14 cellular contexts compared by ENCODE assay signal in genomic region chr4:7135389-7135746, GRCh38. TPM values are rescaled to one million over a fixed set of nuclear protein-coding genes. Genes with fewer than 3 reads are reported as not detected.
A peak's percentile ranks its signal among the peaks of the same experiment; 100 is the strongest.
DNase-seq lines count a peak whose midpoint lies in the region; ATAC-seq and TF ChIP-seq lines count a peak whose summit lies in the region.
"Had no signal": no experiment of that assay in that cellular context is flagged by ENCODE, and none has a peak within 500 bp of the region (broad histone marks: within the 10 kb centered on the region; RNA-seq: fewer than 3 reads in every experiment).

No MANE protein-coding gene starts in this region.

- no peaks in the 10 kb centered on the region for H3K27me3 Mint-ChIP-seq in activated CD8-positive, alpha-beta memory T cell treated with anti-CD3 and anti-CD28 coated beads, Interleukin-2, amount 10 ng/mL, durations not matched to agents 7 days and 5 days
- H3K27me3 Mint-ChIP-seq in WTC11 (ENCODE audit: low read depth) = peaks cover 3% of the 10 kb centered on the region; the same call in 1 of the 2 replicates

- peaks cover 2% of the 10 kb centered on the region for H3K9me3 Mint-ChIP-seq in activated CD8-positive, alpha-beta memory T cell treated with anti-CD3 and anti-CD28 coated beads, Interleukin-2, amount 10 ng/mL, durations not matched to agents 7 days and 5 days (ENCODE audit: low read depth)
- peaks cover 13% of the 10 kb centered on the region for H3K9me3 Mint-ChIP-seq in WTC11

- CTCF ChIA-PET in RWPE1 (lab: Yijun Ruan, JAX) = no interaction called here
- CTCF ChIA-PET in activated CD8-positive, alpha-beta memory T cell treated with anti-CD3 and anti-CD28 coated beads, Interleukin-2, amount 10 ng/mL, durations not matched to agents 7 days and 5 days (lab: Charles Lee) = no interaction called here
- CTCF ChIA-PET in WTC11 (lab: Charles Lee) = interaction anchor here (1.2 to 1.4 kb wide), 5 partner anchors 16 to 64 kb away, joined by 3 to 5 read pairs (median 4); no protein-coding TSS in a partner anchor

- no peak overlapping the region for H3K4me3 ChIP-seq in fibroblast of the aortic adventitia (ENCODE audit: low read depth, low read length)
- H3K4me3 ChIP-seq: sigmoid colon had no signal

- H3K27ac ChIP-seq in RWPE1 = peak overlapping the region; percentile 89
- H3K27ac ChIP-seq: KMS-11 had no signal

- no peak for ATAC-seq in activated CD8-positive, alpha-beta memory T cell treated with anti-CD3 and anti-CD28 coated beads, Interleukin-2, amount 10 ng/mL, durations not matched to agents 7 days and 5 days
- no peak for ATAC-seq in WTC11

- POLR2A ChIA-PET in RWPE1 (lab: Yijun Ruan, JAX; ENCODE audit: low non-redundant PET) = no interaction called here
- POLR2A ChIA-PET in WTC11 (lab: Charles Lee) = no interaction called here

- peak; percentile 15 for DNase-seq in NCI-H1092 treated with DMSO at 0.1 percent for 48 hours (lab: John Stamatoyannopoulos, UW)
- no peak for DNase-seq in NCI-H1092 (lab: John Stamatoyannopoulos, UW)
- DNase-seq in RWPE1 (ENCODE audit: low spot score) = no peak
- DNase-seq in fibroblast of the aortic adventitia (ENCODE audit: low read depth) = peak; percentile 35
- peak; percentile 83 for DNase-seq in smooth muscle cell of the brain vasculature (ENCODE audit: low read depth, low spot score)
- no peak for DNase-seq in activated CD8-positive, alpha-beta memory T cell treated with anti-CD3 and anti-CD28 coated beads, Interleukin-2, amount 10 ng/mL, durations not matched to agents 7 days and 5 days
- DNase-seq in retina = no peak
- DNase-seq in WTC11 (ENCODE audit: low spot score) = no peak
- DNase-seq: Caco-2; naive thymus-derived CD8-positive, alpha-beta T cell; NCI-H2081 had no signal

- no peak overlapping the region for H3K4me3 Mint-ChIP-seq in activated CD8-positive, alpha-beta memory T cell treated with anti-CD3 and anti-CD28 coated beads, Interleukin-2, amount 10 ng/mL, durations not matched to agents 7 days and 5 days
- no peak overlapping the region for H3K4me3 Mint-ChIP-seq in WTC11
- H3K4me3 Mint-ChIP-seq: activated naive CD8-positive, alpha-beta T cell; naive thymus-derived CD8-positive, alpha-beta T cell had no signal

- H3K4me1 Mint-ChIP-seq in activated CD8-positive, alpha-beta memory T cell treated with anti-CD3 and anti-CD28 coated beads, Interleukin-2, amount 10 ng/mL, durations not matched to agents 7 days and 5 days = no peaks in the 10 kb centered on the region
- H3K4me1 Mint-ChIP-seq in WTC11 = peaks cover 22% of the 10 kb centered on the region

- TF ChIP-seq CTCF in RWPE1 (conservative IDR thresholded peaks at IDR 0.05; ENCODE audit: low read depth) = no peak
- TF ChIP-seq CTCF in fibroblast of the aortic adventitia (IDR thresholded peaks at IDR 0.05; ENCODE audit: insufficient read depth, low read length) = no peak
- TF ChIP-seq CTCF in WTC11 (IDR thresholded peaks at IDR 0.05) = no peak

- no peaks in the 10 kb centered on the region for H3K36me3 Mint-ChIP-seq in activated CD8-positive, alpha-beta memory T cell treated with anti-CD3 and anti-CD28 coated beads, Interleukin-2, amount 10 ng/mL, durations not matched to agents 7 days and 5 days
- no peaks in the 10 kb centered on the region; the same call in 1 of the 2 replicates for H3K36me3 Mint-ChIP-seq in WTC11
- H3K36me3 Mint-ChIP-seq: activated naive CD8-positive, alpha-beta T cell; naive thymus-derived CD8-positive, alpha-beta T cell had no signal

- no peak overlapping the region for H3K27ac Mint-ChIP-seq in activated CD8-positive, alpha-beta memory T cell treated with anti-CD3 and anti-CD28 coated beads, Interleukin-2, amount 10 ng/mL, durations not matched to agents 7 days and 5 days
- H3K27ac Mint-ChIP-seq in WTC11 = no peak overlapping the region
- H3K27ac Mint-ChIP-seq: activated naive CD8-positive, alpha-beta T cell had no signal

TF ChIP-seq in WTC11, 78 proteins besides CTCF, POLR2A, EP300 and RAD21:
- TF ChIP-seq PRRX2 (CRISPR knock-in tag; IDR thresholded peaks at IDR 0.05) = no peak
- TF ChIP-seq FOXP1 (CRISPR knock-in tag; IDR thresholded peaks at IDR 0.05; ENCODE audit: borderline replicate concordance) = no peak
- no peak for TF ChIP-seq MYBL2 (CRISPR knock-in tag; IDR thresholded peaks at IDR 0.05)
- TF ChIP-seq E2F1 (CRISPR knock-in tag; IDR thresholded peaks at IDR 0.05) = no peak
- no peak for TF ChIP-seq IRF2 (CRISPR knock-in tag; IDR thresholded peaks at IDR 0.05; ENCODE audit: borderline replicate concordance, low read depth)
- TF ChIP-seq, protein P1, sequence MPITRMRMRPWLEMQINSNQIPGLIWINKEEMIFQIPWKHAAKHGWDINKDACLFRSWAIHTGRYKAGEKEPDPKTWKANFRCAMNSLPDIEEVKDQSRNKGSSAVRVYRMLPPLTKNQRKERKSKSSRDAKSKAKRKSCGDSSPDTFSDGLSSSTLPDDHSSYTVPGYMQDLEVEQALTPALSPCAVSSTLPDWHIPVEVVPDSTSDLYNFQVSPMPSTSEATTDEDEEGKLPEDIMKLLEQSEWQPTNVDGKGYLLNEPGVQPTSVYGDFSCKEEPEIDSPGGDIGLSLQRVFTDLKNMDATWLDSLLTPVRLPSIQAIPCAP (CRISPR knock-in tag; IDR thresholded peaks at IDR 0.05) = no peak
- TF ChIP-seq ELF4 (CRISPR knock-in tag; IDR thresholded peaks at IDR 0.05; ENCODE audit: low read depth) = no peak

RNA-seq across cellular contexts. Expression of gene SORCS2, which starts 57.0 kb away (rescaled TPM):
- total RNA-seq in fibroblast of the aortic adventitia (ENCODE audit: low replicate concordance) (0.27 and 5.4 TPM in 2 replicates), WTC11 (2021) (5.5 to 9.1 TPM (median 6.6 TPM) in 3 replicates)
- under 1 TPM; 0.05 to 0.06 TPM for total RNA-seq in activated CD8-positive, alpha-beta memory T cell treated with anti-CD3 and anti-CD28 coated beads, Interleukin-2, amount 10 ng/mL, durations not matched to agents 7 days and 5 days
- total RNA-seq: naive thymus-derived CD8-positive, alpha-beta T cell had no signal

Comparison
In these comparisons a context has a peak if more than half of its experiments do, and no peak if none do; other contexts are left out.
1. DNase-seq: peak in NCI-H1092 treated with DMSO at 0.1 percent for 48 hours (single experiment), fibroblast of the aortic adventitia (single experiment) and smooth muscle cell of the brain vasculature (single experiment); none in NCI-H1092 (single experiment), RWPE1 (single experiment), activated CD8-positive, alpha-beta memory T cell treated with anti-CD3 and anti-CD28 coated beads, Interleukin-2, amount 10 ng/mL, durations not matched to agents 7 days and 5 days (single experiment), retina (single experiment) and WTC11 (single experiment).